8 cellular contexts compared by ENCODE assay signal in the genomic region with DNA sequence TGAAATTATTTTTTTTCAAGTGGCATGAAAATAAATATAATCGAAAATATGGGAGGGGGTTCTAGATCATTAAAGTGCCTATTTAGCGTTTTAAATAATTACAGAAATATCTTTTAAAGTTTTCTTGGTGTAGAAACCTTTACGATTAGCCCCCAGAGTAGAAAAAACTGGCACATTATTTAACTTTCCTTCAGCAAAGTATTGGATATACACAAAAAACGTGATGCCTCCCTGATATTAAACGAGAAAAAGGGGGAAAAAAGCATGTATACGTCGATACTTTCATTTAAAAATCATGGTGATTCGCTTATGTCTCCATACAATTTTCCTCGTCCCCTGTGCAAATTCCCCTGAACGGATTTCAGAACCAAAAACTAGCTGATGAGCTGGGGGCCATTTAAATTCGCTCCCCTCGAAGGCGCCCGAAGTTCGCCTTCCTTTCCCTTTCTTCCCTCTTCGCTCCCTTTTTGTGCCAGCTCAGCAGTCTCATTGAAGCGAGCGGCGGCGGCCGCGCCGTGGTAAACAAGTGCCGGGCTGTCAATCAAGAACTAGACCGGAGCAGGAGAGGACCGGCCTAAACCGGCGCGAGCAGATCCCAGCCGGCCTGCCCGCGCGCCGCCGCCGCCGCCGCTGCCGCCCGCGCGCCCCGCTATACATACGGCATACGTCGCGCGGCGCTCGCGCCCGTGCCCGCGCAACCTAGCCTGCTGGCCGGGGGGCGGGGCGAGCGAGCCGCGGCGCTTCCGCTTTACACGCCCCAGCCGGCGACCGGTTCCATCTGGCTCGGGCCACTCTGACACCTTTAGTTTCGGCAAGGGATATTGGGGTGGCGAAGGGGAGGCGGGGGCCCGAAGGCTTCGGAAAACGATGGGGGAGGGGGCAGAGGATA. TPM values are rescaled to one million over a fixed set of nuclear protein-coding genes. Genes with fewer than 3 reads are reported as not detected.
DNase-seq lines count a peak whose midpoint lies in the region; ATAC-seq lines count a peak whose summit lies in the region.

No MANE protein-coding gene starts in this region.

- DNase-seq in Daoy (ENCODE audit: low read depth) (peak; percentile 99), GOT3 (lab: John Stamatoyannopoulos, UW) (peak; percentile 65), LHCN-M2 (ENCODE audit: low read depth) (peak; percentile 94), RPMI8226 (peak; percentile 99), fibroblast of peridontal ligament (ENCODE audit: extremely low read depth) (peak; percentile 83)
- peak; percentile 94 for DNase-seq in activated T-helper 9 cell treated with anti-CD3 and anti-CD28 coated beads, Interleukin-2, amount 50 U/mL, for 16 hours (ENCODE audit: low read depth)
- DNase-seq in natural killer cell treated with Interleukin-12 subunit alpha and Interleukin-12 subunit beta and Interleukin-15 and Interleukin-18, amount 100 ng/mL, for 72 hours (ENCODE audit: low spot score), result peak; percentile 96
- DNase-seq in stimulated activated naive CD4-positive, alpha-beta T cell treated with Interleukin-2 at 50 U/mL for 16 hours (lab: John Stamatoyannopoulos, UW), result peak; percentile 91

- peak; percentile 85 to 87 for ATAC-seq in natural killer cell treated with Interleukin-12 subunit alpha and Interleukin-12 subunit beta and Interleukin-15 and Interleukin-18, amount 100 ng/mL, for 72 hours

- no peaks in the 10 kb centered on the region for H3K27me3 Mint-ChIP-seq in natural killer cell treated with Interleukin-12 subunit alpha and Interleukin-12 subunit beta and Interleukin-15 and Interleukin-18, amount 100 ng/mL, for 72 hours

- peaks cover 28 to 34% of the 10 kb centered on the region in 2 donors for H3K4me1 Mint-ChIP-seq in natural killer cell treated with Interleukin-12 subunit alpha and Interleukin-12 subunit beta and Interleukin-15 and Interleukin-18, amount 100 ng/mL, for 72 hours (ENCODE audit: low read depth in 2 of 2)

- H3K4me3 Mint-ChIP-seq in natural killer cell treated with Interleukin-12 subunit alpha and Interleukin-12 subunit beta and Interleukin-15 and Interleukin-18, amount 100 ng/mL, for 72 hours, result peak overlapping the region; percentile 93

- H3K36me3 Mint-ChIP-seq in natural killer cell treated with Interleukin-12 subunit alpha and Interleukin-12 subunit beta and Interleukin-15 and Interleukin-18, amount 100 ng/mL, for 72 hours, result peaks cover 15% of the 10 kb centered on the region

- peak overlapping the region; percentile 89 to 94 for H3K27ac Mint-ChIP-seq in natural killer cell treated with Interleukin-12 subunit alpha and Interleukin-12 subunit beta and Interleukin-15 and Interleukin-18, amount 100 ng/mL, for 72 hours

- no peaks in the 10 kb centered on the region for H3K9me3 Mint-ChIP-seq in natural killer cell treated with Interleukin-12 subunit alpha and Interleukin-12 subunit beta and Interleukin-15 and Interleukin-18, amount 100 ng/mL, for 72 hours

RNA-seq across cellular contexts. Expression of a gene that starts 3.3 kb away (rescaled TPM):
- total RNA-seq in Daoy (2014; rRNA removed; shearing (Covaris generic)), result 45.1 and 48.7 TPM in 2 replicates
- total RNA-seq in LHCN-M2 (2014; rRNA removed), result 45.4 and 45.7 TPM in 2 replicates
- polyA plus RNA-seq in LHCN-M2 (2012), result 7.3 TPM
- 10 to 100 TPM; 30.4 to 31.9 TPM for total RNA-seq in natural killer cell treated with Interleukin-12 subunit alpha and Interleukin-12 subunit beta and Interleukin-15 and Interleukin-18, amount 100 ng/mL, for 72 hours

Comparison
In these comparisons a context has a peak if more than half of its experiments do, and no peak if none do; other contexts are left out.
1. Peak in every context shown above with its lines: DNase-seq and ATAC-seq.